ENCODE assay signal across 11 cellular contexts in genomic region chr12:54414191-54414525, GRCh38. TPM values are rescaled to one million over a fixed set of nuclear protein-coding genes. Genes with fewer than 3 reads are reported as not detected.
DNase-seq lines count a peak whose midpoint lies in the region; ATAC-seq, FAIRE-seq and TF ChIP-seq lines count a peak whose summit lies in the region.
"Had no signal": no experiment of that assay in that cellular context is flagged by ENCODE, and none has a peak within 500 bp of the region (broad histone marks: within the 10 kb centered on the region; RNA-seq: fewer than 3 reads in every experiment).

No MANE protein-coding gene starts in this region.

- no peaks in the 10 kb centered on the region for H3K9me2 ChIP-seq in GM23248 (ENCODE audit: insufficient read depth)

- peak overlapping the region; percentile 98 for H3K27ac ChIP-seq in GM23248
- H3K27ac ChIP-seq in esophagus squamous epithelium = peak overlapping the region; percentile 66 to 95 (median 90)
- H3K27ac ChIP-seq: cardiac muscle cell had no signal

- H3K4me2 ChIP-seq in GM23248 (ENCODE audit: unreplicated experiment) (peak overlapping the region; percentile 90), skeletal muscle satellite cell (ENCODE audit: low read length) (peak overlapping the region; percentile 98)

- POLR2A ChIA-PET in T-cell (lab: Charles Lee) = interaction anchor here in 1 of 2 donors (0.6 kb wide), 3 partner anchors 14 to 787 kb away, joined by 3 to 5 read pairs (median 3); no protein-coding TSS in a partner anchor

- H3K27me3 ChIP-seq in GM23248 (replicated peaks; ENCODE audit: insufficient read depth) (no peaks in the 10 kb centered on the region), esophagus squamous epithelium (peaks cover 0 to 13% (median 0%) of the 10 kb centered on the region in 4 donors), skeletal muscle satellite cell (ENCODE audit: control insufficient read depth, insufficient read depth, low read length) (no peaks in the 10 kb centered on the region)
- H3K27me3 ChIP-seq: cardiac muscle cell had no signal

- peaks cover 69% of the 10 kb centered on the region for H3F3A ChIP-seq in GM23248 (ENCODE audit: insufficient read depth)

- no peak for ATAC-seq in T-cell (replicated peaks in 1 of 4)

- in situ Hi-C loops in GM23248 (cut with MboI) = no loop called here

- H3K4me3 ChIP-seq in GM23248 (peak overlapping the region; percentile 57), esophagus squamous epithelium (peak overlapping the region; percentile 8 to 95 (median 76)), skeletal muscle satellite cell (ENCODE audit: low read length) (peak overlapping the region; percentile 58)
- H3K4me3 ChIP-seq: cardiac muscle cell had no signal

- TF ChIP-seq CTCF in esophagus squamous epithelium (IDR thresholded peaks at IDR 0.05) = no peak

- peaks cover 12% of the 10 kb centered on the region; the same call in 1 of the 2 replicates for H3K36me3 ChIP-seq in GM23248 (ENCODE audit: low read depth)
- peaks cover 0 to 30% (median 5%) of the 10 kb centered on the region in 3 donors for H3K36me3 ChIP-seq in esophagus squamous epithelium
- peaks cover 49% of the 10 kb centered on the region for H3K36me3 ChIP-seq in skeletal muscle satellite cell (ENCODE audit: insufficient read depth, low read length)

- peaks cover 10% of the 10 kb centered on the region for H3K36me3 Mint-ChIP-seq in T-cell

- no peak overlapping the region for H2AFZ ChIP-seq in GM23248

- H4K20me1 ChIP-seq in GM23248 (ENCODE audit: insufficient read depth) = peaks cover 8% of the 10 kb centered on the region; the same call in 1 of the 2 replicates

- DNase-seq in GM23248 (peak; percentile 21), T-cell (no peak), esophagus squamous epithelium (lab: John Stamatoyannopoulos, UW) (no peak), GM12892 (ENCODE audit: insufficient read length) (no peak), NCI-H1105 (lab: John Stamatoyannopoulos, UW) (no peak), NCI-H526 (lab: John Stamatoyannopoulos, UW) (no peak)
- DNase-seq: activated CD4-positive, alpha-beta T cell treated with anti-CD3 and anti-CD28 coated beads for 1 hour; NCI-H146; nephron progenitor cell had no signal

- H3K9me3 ChIP-seq in GM23248 (ENCODE audit: low read depth) = no peaks in the 10 kb centered on the region
- no peaks in the 10 kb centered on the region for H3K9me3 ChIP-seq in esophagus squamous epithelium
- H3K9me3 ChIP-seq in skeletal muscle satellite cell (replicated peaks; ENCODE audit: low read length) = no peaks in the 10 kb centered on the region

- TF ChIP-seq POLR2A in esophagus squamous epithelium (IDR thresholded peaks at IDR 0.05) (no peak), GM12892 (IDR thresholded peaks at IDR 0.05; ENCODE audit: low read depth, low read length) (no peak)

- FAIRE-seq in GM12892 (lab: Jason Lieb, UNC) = no peak

- H3K4me1 Mint-ChIP-seq in T-cell = peaks cover 69 to 83% (median 74%) of the 10 kb centered on the region in 3 donors

- intact Hi-C loops in esophagus squamous epithelium (cut with DNase I) = no loop called here

- H3K9ac ChIP-seq in GM23248 (peak overlapping the region; percentile 86), skeletal muscle satellite cell (ENCODE audit: low read depth, low read length) (peak overlapping the region; percentile 70)

- CTCF ChIA-PET in T-cell (lab: Charles Lee) = interaction anchor here (0.6 to 5.3 kb wide), 6 partner anchors 10 to 134 kb away, joined by 3 to 40 read pairs (median 5); partner anchors contain the start of genes CBX5 (in 1 of the 2) and HNRNPA1 (in 1 of the 2)

- no peaks in the 10 kb centered on the region for H3K27me3 Mint-ChIP-seq in T-cell

- H3K9me3 Mint-ChIP-seq in T-cell = no peaks in the 10 kb centered on the region
- H3K9me3 Mint-ChIP-seq: nephron progenitor cell had no signal

- H3K27ac Mint-ChIP-seq in T-cell = peak overlapping the region; percentile 96 to 97
- H3K27ac Mint-ChIP-seq: nephron progenitor cell had no signal

- H3K79me2 ChIP-seq in GM23248 (ENCODE audit: insufficient read depth) = peaks cover 94% of the 10 kb centered on the region

- H3K4me1 ChIP-seq in GM23248 (ENCODE audit: insufficient read depth) (peaks cover 66% of the 10 kb centered on the region), esophagus squamous epithelium (peaks cover 23 to 97% (median 36%) of the 10 kb centered on the region in 3 donors), skeletal muscle satellite cell (ENCODE audit: control insufficient read depth, insufficient read depth, low read length) (peaks cover 60% of the 10 kb centered on the region)

- 47 to 55% methylated on average over 3 of the region's 3 CpGs for WGBS in GM23248 (ENCODE audit: low coverage in 1 of 2, low lambda C conversion rate in 2 of 2, missing lambda C conversion rate in 2 of 2), 2 experiments
- 82 to 83% methylated on average over 3 of the region's 3 CpGs for WGBS in esophagus squamous epithelium, 2 donors

- H3K4me3 Mint-ChIP-seq in T-cell = peak overlapping the region; percentile 75 to 81 (median 76)
- H3K4me3 Mint-ChIP-seq: nephron progenitor cell had no signal

RNA-seq across cellular contexts. Expression of gene ITGA5, which starts 4.9 kb away (rescaled TPM):
- total RNA-seq in GM23248 (2014; rRNA removed; shearing (Covaris generic)) = 496 and 541 TPM in 2 replicates
- polyA plus RNA-seq in GM23248 (2016; fragmentation: Nextera tagmentation; extraction: Ambion mirVana) = 402 and 416 TPM in 2 replicates
- total RNA-seq in T-cell (100 to 1,000 TPM in 3 of 5 donors, 10 to 100 TPM in 2; 58.6 to 183 (median 169) TPM), esophagus squamous epithelium (100 to 1,000 TPM in 1 of 4 donors, 10 to 100 TPM in 2, 1 to 10 TPM in 1; 7.5 to 112 (median 37.3) TPM)
- 794 and 1,056 TPM in 2 replicates for total RNA-seq in skeletal muscle satellite cell (2012; rRNA removed)
- 1.8 TPM for polyA plus RNA-seq in GM12892 (2012; ENCODE audit: missing spikeins)

RNA-seq across cellular contexts. Expression of gene ZNF385A, which starts 29.6 kb away (rescaled TPM):
- 1.6 and 1.8 TPM in 2 replicates for total RNA-seq in GM23248 (2014; rRNA removed; shearing (Covaris generic))
- 2.9 and 3.1 TPM in 2 replicates for polyA plus RNA-seq in GM23248 (2016; fragmentation: Nextera tagmentation; extraction: Ambion mirVana)
- total RNA-seq in T-cell (1 to 10 TPM in 4 of 5 donors, under 1 TPM in 1; 0.90 to 2.7 (median 1.2) TPM), esophagus squamous epithelium (100 to 1,000 TPM in 1 of 4 donors, 10 to 100 TPM in 3; 25.2 to 106 (median 37.8) TPM)
- total RNA-seq in skeletal muscle satellite cell (2012; rRNA removed) = 1.0 and 1.3 TPM in 2 replicates
- polyA plus RNA-seq in GM12892 (2012; ENCODE audit: missing spikeins) = 1.1 TPM

RNA-seq across cellular contexts. Expression of gene GPR84, which starts 49.9 kb away (rescaled TPM):
- not detected in 2 replicates for total RNA-seq in GM23248 (2014; rRNA removed; shearing (Covaris generic))
- polyA plus RNA-seq in GM23248 (2016; fragmentation: Nextera tagmentation; extraction: Ambion mirVana) = not detected in 2 replicates
- total RNA-seq in T-cell (not detected), esophagus squamous epithelium (under 1 TPM in 1 of 4 donors, not detected in 3; 0.38 TPM)
- under 0.01 TPM in 1 of 2 replicates, not detected in the other for total RNA-seq in skeletal muscle satellite cell (2012; rRNA removed)
- polyA plus RNA-seq in GM12892 (2012; ENCODE audit: missing spikeins) = 1.9 TPM
- polyA plus RNA-seq: cardiac muscle cell had no signal

RNA-seq across cellular contexts. Expression of gene GTSF1, which starts 59.2 kb away (rescaled TPM):
- total RNA-seq in GM23248 (2014; rRNA removed; shearing (Covaris generic)) = not detected in 2 replicates
- polyA plus RNA-seq in GM23248 (2016; fragmentation: Nextera tagmentation; extraction: Ambion mirVana) = 0.29 TPM in 1 of 2 replicates, not detected in the other
- total RNA-seq in T-cell (1 to 10 TPM; 2.5 to 7.3 (median 3.7) TPM), esophagus squamous epithelium (1 to 10 TPM in 1 of 4 donors, not detected in 3; 1.6 TPM)
- total RNA-seq in skeletal muscle satellite cell (2012; rRNA removed) = not detected in 2 replicates
- 119 TPM for polyA plus RNA-seq in GM12892 (2012; ENCODE audit: missing spikeins)
- total RNA-seq: cardiac muscle cell had no signal
- polyA plus RNA-seq: cardiac muscle cell had no signal
